ENCODE assay signal across 20 cellular contexts in the genomic region with DNA sequence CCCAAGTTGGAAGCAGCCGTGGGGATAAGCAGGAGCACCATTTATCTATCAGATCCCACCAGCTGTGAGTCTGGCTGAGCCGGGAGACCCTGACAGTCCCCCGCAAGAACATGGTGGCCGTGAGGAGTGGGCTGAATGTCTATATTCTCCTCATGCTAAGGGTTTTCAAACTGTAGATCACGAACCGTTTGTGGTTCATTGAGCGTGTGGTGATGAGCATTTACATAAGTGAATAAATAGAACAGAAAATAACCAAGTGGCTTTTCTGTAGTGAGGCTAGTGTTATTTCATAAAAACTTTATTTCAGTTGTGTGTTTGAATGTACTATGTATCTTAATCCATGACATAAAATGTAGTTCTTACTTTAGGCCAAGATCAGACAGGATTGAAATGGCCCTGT.
DNase-seq lines count a peak whose midpoint lies in the region; ATAC-seq and TF ChIP-seq lines count a peak whose summit lies in the region.
"Had no signal": no experiment of that assay in that cellular context is flagged by ENCODE, and none has a peak within 500 bp of the region (broad histone marks: within the 10 kb centered on the region; RNA-seq: fewer than 3 reads in every experiment).

No MANE protein-coding gene starts in this region.

- H2AFZ ChIP-seq in SU-DHL-6 (ENCODE audit: low read depth, low read length, severe bottlenecking): no peak overlapping the region

- DNase-seq in MCF 10A (ENCODE audit: unreplicated experiment): no peak
- no peak for DNase-seq in NOMO-1 treated with dmso at 0.1 percent for 144 hours (lab: John Stamatoyannopoulos, UW; ENCODE audit: unreplicated experiment)
- DNase-seq in epidermal melanocyte (ENCODE audit: insufficient read length, low spot score): no peak
- DNase-seq in WTC11 (ENCODE audit: low spot score): no peak
- DNase-seq: 8988T; CD4-positive, CD25-positive, alpha-beta regulatory T cell; DMS79; HCEC 1CT; MM.1S; NCI-H1092; NCI-H1436; NCI-H1930; NCI-H69; SHP77 treated with DMSO at 0.1 percent for 48 hours; SK-N-SH had no signal

- 0 out of 2 replicates have a peak, but pooled peaks cover 25% of the 10 kb centered on the region for H3K9me3 ChIP-seq in BLaER1
- H3K9me3 ChIP-seq in SU-DHL-6 (ENCODE audit: insufficient read depth, low read length): no peaks in the 10 kb centered on the region
- no peaks in the 10 kb centered on the region for H3K9me3 ChIP-seq in mucosa of rectum (ENCODE audit: control insufficient read depth in 2 of 2, low read length in 2 of 2)
- H3K9me3 ChIP-seq: SK-N-SH had no signal

- no peaks in the 10 kb centered on the region for H3K27me3 ChIP-seq in BLaER1
- no peaks in the 10 kb centered on the region for H3K27me3 ChIP-seq in SU-DHL-6 (ENCODE audit: low read length)
- H3K27me3 ChIP-seq in mucosa of rectum (ENCODE audit: control insufficient read depth in 2 of 2, insufficient read depth in 2 of 2, low read length in 2 of 2): no peaks in the 10 kb centered on the region

- H3K4me1 Mint-ChIP-seq in MCF 10A (ENCODE audit: insufficient read depth, unreplicated experiment): peaks cover 18% of the 10 kb centered on the region
- H3K4me1 Mint-ChIP-seq in WTC11: peaks cover 4% of the 10 kb centered on the region; the same call in 1 of the 2 replicates
- H3K4me1 Mint-ChIP-seq: CD4-positive, CD25-positive, alpha-beta regulatory T cell had no signal

- H3K79me2 ChIP-seq in SU-DHL-6 (ENCODE audit: insufficient read depth, low read length): no peaks in the 10 kb centered on the region

- H3K27ac Mint-ChIP-seq in MCF 10A (ENCODE audit: low read depth, unreplicated experiment) (no peak overlapping the region), WTC11 (no peak overlapping the region)
- H3K27ac Mint-ChIP-seq: CD4-positive, CD25-positive, alpha-beta regulatory T cell had no signal

- TF ChIP-seq CTCF in SU-DHL-6 (IDR thresholded peaks at IDR 0.05; ENCODE audit: insufficient read depth, low read length, poor library complexity, severe bottlenecking) (no peak), MCF 10A (IDR thresholded peaks at IDR 0.05; ENCODE audit: unreplicated experiment) (no peak), WTC11 (IDR thresholded peaks at IDR 0.05) (no peak)

- H3K4me2 ChIP-seq in BLaER1 (peak overlapping the region; percentile 38; the same call in 1 of the 2 replicates), SU-DHL-6 (ENCODE audit: low read depth, low read length, poor library complexity, severe bottlenecking) (no peak overlapping the region)
- H3K4me2 ChIP-seq: SK-N-SH had no signal

- H3F3A ChIP-seq in SU-DHL-6 (ENCODE audit: insufficient read depth): no peaks in the 10 kb centered on the region

- no peaks in the 10 kb centered on the region for H3K9me2 ChIP-seq in SU-DHL-6 (replicated peaks; ENCODE audit: insufficient read depth, low read length)
- H3K9me2 ChIP-seq: SK-N-SH had no signal

- H4K20me1 ChIP-seq in BLaER1: no peaks in the 10 kb centered on the region
- no peaks in the 10 kb centered on the region for H4K20me1 ChIP-seq in SU-DHL-6 (ENCODE audit: low read depth, low read length)

- H3K36me3 Mint-ChIP-seq in MCF 10A (ENCODE audit: insufficient read depth, unreplicated experiment): no peaks in the 10 kb centered on the region
- H3K36me3 Mint-ChIP-seq in WTC11: no peaks in the 10 kb centered on the region
- H3K36me3 Mint-ChIP-seq: CD4-positive, CD25-positive, alpha-beta regulatory T cell had no signal

- no peak overlapping the region for H3K4me3 ChIP-seq in BLaER1
- H3K4me3 ChIP-seq in SU-DHL-6 (ENCODE audit: insufficient read depth, low read length, poor library complexity, severe bottlenecking): no peak overlapping the region
- no peak overlapping the region for H3K4me3 ChIP-seq in mucosa of rectum (ENCODE audit: low read length in 2 of 2)

- no peak overlapping the region for H3K4me3 Mint-ChIP-seq in MCF 10A (ENCODE audit: unreplicated experiment)
- H3K4me3 Mint-ChIP-seq in WTC11: no peak overlapping the region
- H3K4me3 Mint-ChIP-seq: CD4-positive, CD25-positive, alpha-beta regulatory T cell had no signal

- ATAC-seq in GM21723 (IDR thresholded peaks at IDR 0.05; ENCODE audit: unreplicated experiment) (peak; percentile 54), WTC11 (no peak)

- POLR2A ChIA-PET in MCF 10A (lab: Yijun Ruan, JAX) (no interaction called here), WTC11 (lab: Charles Lee) (no interaction called here)

- H3K9ac ChIP-seq in BLaER1: no peak overlapping the region
- H3K9ac ChIP-seq in SU-DHL-6 (ENCODE audit: low read length): no peak overlapping the region
- no peak overlapping the region for H3K9ac ChIP-seq in mucosa of rectum (ENCODE audit: low read depth in 1 of 2, low read length in 2 of 2)
- H3K9ac ChIP-seq: SK-N-SH had no signal

- no peaks in the 10 kb centered on the region for H3K36me3 ChIP-seq in BLaER1
- H3K36me3 ChIP-seq in SU-DHL-6 (ENCODE audit: low read length): no peaks in the 10 kb centered on the region
- no peaks in the 10 kb centered on the region for H3K36me3 ChIP-seq in mucosa of rectum (ENCODE audit: control insufficient read depth in 2 of 2, insufficient read depth in 2 of 2, low read length in 2 of 2)

- H3K9me3 Mint-ChIP-seq in MCF 10A (ENCODE audit: unreplicated experiment) (no peaks in the 10 kb centered on the region), WTC11 (peaks cover 26% of the 10 kb centered on the region)

- no TSS peak for BruUV-seq in MCF 10A (replicated peaks; lab: Mats Ljungman, UMichigan)

- intact Hi-C loops in MCF 10A (cut with micrococcal nuclease): no loop called here

- H3K4me1 ChIP-seq in BLaER1 (peaks cover 44% of the 10 kb centered on the region), mucosa of rectum (ENCODE audit: control insufficient read depth in 2 of 2, insufficient read depth in 2 of 2, low read length in 2 of 2) (no peaks in the 10 kb centered on the region)

- no peak overlapping the region for H3K27ac ChIP-seq in BLaER1
- peak overlapping the region; percentile 54 for H3K27ac ChIP-seq in SU-DHL-6 (ENCODE audit: low read depth, low read length)
- H3K27ac ChIP-seq in mucosa of rectum (ENCODE audit: low read depth in 2 of 2, low read length in 2 of 2): peak overlapping the region; percentile 33 to 45
- H3K27ac ChIP-seq: RWPE1 had no signal

- no peaks in the 10 kb centered on the region for H3K27me3 Mint-ChIP-seq in MCF 10A (ENCODE audit: insufficient read depth, unreplicated experiment)
- H3K27me3 Mint-ChIP-seq in WTC11 (ENCODE audit: low read depth): peaks cover 3% of the 10 kb centered on the region; the same call in 1 of the 2 replicates
- H3K27me3 Mint-ChIP-seq: CD4-positive, CD25-positive, alpha-beta regulatory T cell had no signal

- CTCF ChIA-PET in MCF 10A (lab: Yijun Ruan, JAX): no interaction called here
- CTCF ChIA-PET in WTC11 (lab: Charles Lee): interaction anchor here (1.1 kb wide), 1 partner anchor 79 kb away, joined by 3 read pairs; no protein-coding TSS in a partner anchor

TF ChIP-seq in WTC11, 78 proteins besides CTCF, POLR2A, EP300 and RAD21 (continues in another document):
- TF ChIP-seq, protein P1, sequence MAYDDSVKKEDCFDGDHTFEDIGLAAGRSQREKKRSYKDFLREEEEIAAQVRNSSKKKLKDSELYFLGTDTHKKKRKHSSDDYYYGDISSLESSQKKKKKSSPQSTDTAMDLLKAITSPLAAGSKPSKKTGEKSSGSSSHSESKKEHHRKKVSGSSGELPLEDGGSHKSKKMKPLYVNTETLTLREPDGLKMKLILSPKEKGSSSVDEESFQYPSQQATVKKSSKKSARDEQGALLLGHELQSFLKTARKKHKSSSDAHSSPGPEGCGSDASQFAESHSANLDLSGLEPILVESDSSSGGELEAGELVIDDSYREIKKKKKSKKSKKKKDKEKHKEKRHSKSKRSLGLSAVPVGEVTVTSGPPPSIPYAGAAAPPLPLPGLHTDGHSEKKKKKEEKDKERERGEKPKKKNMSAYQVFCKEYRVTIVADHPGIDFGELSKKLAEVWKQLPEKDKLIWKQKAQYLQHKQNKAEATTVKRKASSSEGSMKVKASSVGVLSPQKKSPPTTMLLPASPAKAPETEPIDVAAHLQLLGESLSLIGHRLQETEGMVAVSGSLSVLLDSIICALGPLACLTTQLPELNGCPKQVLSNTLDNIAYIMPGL (CRISPR knock-in tag; IDR thresholded peaks at IDR 0.05): no peak
- TF ChIP-seq NFE2L1 (CRISPR knock-in tag; IDR thresholded peaks at IDR 0.05): no peak
- TF ChIP-seq ELF4 (CRISPR knock-in tag; IDR thresholded peaks at IDR 0.05; ENCODE audit: low read depth): no peak
- no peak for TF ChIP-seq MYBL2 (CRISPR knock-in tag; IDR thresholded peaks at IDR 0.05)
- TF ChIP-seq, protein P2, sequence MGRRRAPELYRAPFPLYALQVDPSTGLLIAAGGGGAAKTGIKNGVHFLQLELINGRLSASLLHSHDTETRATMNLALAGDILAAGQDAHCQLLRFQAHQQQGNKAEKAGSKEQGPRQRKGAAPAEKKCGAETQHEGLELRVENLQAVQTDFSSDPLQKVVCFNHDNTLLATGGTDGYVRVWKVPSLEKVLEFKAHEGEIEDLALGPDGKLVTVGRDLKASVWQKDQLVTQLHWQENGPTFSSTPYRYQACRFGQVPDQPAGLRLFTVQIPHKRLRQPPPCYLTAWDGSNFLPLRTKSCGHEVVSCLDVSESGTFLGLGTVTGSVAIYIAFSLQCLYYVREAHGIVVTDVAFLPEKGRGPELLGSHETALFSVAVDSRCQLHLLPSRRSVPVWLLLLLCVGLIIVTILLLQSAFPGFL (CRISPR knock-in tag; IDR thresholded peaks at IDR 0.05; ENCODE audit: borderline replicate concordance): no peak
- TF ChIP-seq, protein P3, sequence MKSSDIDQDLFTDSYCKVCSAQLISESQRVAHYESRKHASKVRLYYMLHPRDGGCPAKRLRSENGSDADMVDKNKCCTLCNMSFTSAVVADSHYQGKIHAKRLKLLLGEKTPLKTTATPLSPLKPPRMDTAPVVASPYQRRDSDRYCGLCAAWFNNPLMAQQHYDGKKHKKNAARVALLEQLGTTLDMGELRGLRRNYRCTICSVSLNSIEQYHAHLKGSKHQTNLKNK (CRISPR knock-in tag; IDR thresholded peaks at IDR 0.05): no peak
- no peak for TF ChIP-seq ZNF671 (CRISPR knock-in tag; IDR thresholded peaks at IDR 0.05)
- TF ChIP-seq, protein P4, sequence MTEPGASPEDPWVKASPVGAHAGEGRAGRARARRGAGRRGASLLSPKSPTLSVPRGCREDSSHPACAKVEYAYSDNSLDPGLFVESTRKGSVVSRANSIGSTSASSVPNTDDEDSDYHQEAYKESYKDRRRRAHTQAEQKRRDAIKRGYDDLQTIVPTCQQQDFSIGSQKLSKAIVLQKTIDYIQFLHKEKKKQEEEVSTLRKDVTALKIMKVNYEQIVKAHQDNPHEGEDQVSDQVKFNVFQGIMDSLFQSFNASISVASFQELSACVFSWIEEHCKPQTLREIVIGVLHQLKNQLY (CRISPR knock-in tag; IDR thresholded peaks at IDR 0.05): no peak
